ENCODE assay signal across 27 cellular contexts in the genomic region with DNA sequence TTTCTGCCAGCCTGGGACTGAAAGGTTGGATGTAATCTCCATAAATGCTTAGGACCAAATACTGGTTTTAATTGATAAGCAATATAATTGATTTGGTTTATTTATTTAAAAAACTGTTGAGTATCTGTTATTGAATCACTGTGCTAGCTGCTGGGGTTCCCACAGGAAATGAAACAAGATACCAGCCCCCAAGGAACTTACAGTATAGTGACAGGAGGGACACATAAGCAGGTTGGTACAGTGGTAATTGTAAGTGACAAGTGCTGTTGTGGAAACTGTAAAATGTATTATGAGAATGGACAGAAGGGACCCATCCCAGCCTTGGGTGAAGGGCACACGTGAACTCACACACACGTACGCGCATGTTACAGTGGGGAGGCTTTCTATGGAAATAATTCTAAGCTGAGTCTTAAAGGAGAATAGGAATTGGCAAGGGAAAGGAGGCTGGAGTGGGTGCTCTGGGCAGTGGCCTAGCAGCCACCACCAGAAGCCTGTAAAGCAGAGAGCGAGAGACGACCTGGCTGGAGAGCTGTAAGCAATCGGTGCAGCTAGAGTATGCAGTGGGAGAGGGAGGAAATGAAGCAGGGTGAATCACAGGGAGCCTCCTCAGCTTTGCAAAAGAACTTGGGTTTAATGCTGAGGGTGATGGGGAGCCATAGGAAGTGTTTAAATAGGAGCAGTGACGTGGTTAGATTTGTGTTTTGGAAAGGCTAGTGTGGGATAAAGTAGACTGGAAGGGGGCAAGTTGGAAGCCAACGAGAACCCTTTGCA. TPM values are rescaled to one million over a fixed set of nuclear protein-coding genes. Genes with fewer than 3 reads are reported as not detected.
A peak's percentile ranks its signal among the peaks of the same experiment; 100 is the strongest.
DNase-seq lines count a peak whose midpoint lies in the region; FAIRE-seq and TF ChIP-seq lines count a peak whose summit lies in the region.
"Had no signal": no experiment of that assay in that cellular context is flagged by ENCODE, and none has a peak within 500 bp of the region (broad histone marks: within the 10 kb centered on the region; RNA-seq: fewer than 3 reads in every experiment).

No MANE protein-coding gene starts in this region.

- no peak for TF ChIP-seq CTCF in brain microvascular endothelial cell (IDR thresholded peaks at IDR 0.05; ENCODE audit: low read depth, low read length, missing control alignments)
- TF ChIP-seq CTCF in RWPE1 (conservative IDR thresholded peaks at IDR 0.05; ENCODE audit: low read depth), result no peak

- FAIRE-seq in H54 (lab: Jason Lieb, UNC), result no peak
- FAIRE-seq: GM12891 had no signal

- H3K27ac ChIP-seq in brain microvascular endothelial cell (no peak overlapping the region), RWPE1 (no peak overlapping the region)
- H3K27ac ChIP-seq: HL-60 had no signal

- in situ Hi-C loops in brain microvascular endothelial cell (cut with HindIII; ENCODE audit: low pct_ligation_motif_present, low sequenced_read_pairs), result no loop called here

- POLR2A ChIA-PET in RWPE1 (lab: Yijun Ruan, JAX; ENCODE audit: low non-redundant PET), result no interaction called here

- no peaks in the 10 kb centered on the region for H3K27me3 ChIP-seq in brain microvascular endothelial cell (replicated peaks)

- DNase-seq in Daoy (ENCODE audit: low read depth) (peak; percentile 56), H54 (ENCODE audit: insufficient read length, low spot score) (peak; percentile 16), NCI-H226 (peak; percentile 78), brain microvascular endothelial cell (peak; percentile 11), GM03348 (ENCODE audit: low spot score) (no peak), NCI-H1092 treated with DMSO at 0.1 percent for 48 hours (lab: John Stamatoyannopoulos, UW) (no peak), RWPE1 (ENCODE audit: low spot score) (no peak)
- DNase-seq: 8988T; AML-193; C1 segment of cervical spinal cord; CD8-positive, alpha-beta T cell; GOT3; KBM-7; MM.1S; NCI-H1048; NCI-H1436; NCI-H187 treated with DMSO at 0.1 percent for 48 hours; NCI-H2107; NCI-H510A; NCI-H748 treated with DMSO at 0.1 percent for 48 hours; SHP77 treated with DMSO at 0.1 percent for 48 hours; SK-N-SH; T-helper 2 cell had no signal

- H3K36me3 ChIP-seq in brain microvascular endothelial cell (replicated peaks), result no peaks in the 10 kb centered on the region

- CTCF ChIA-PET in RWPE1 (lab: Yijun Ruan, JAX), result interaction anchor here (0.7 to 0.9 kb wide), 2 partner anchors 11 to 28 kb away, joined by 3 to 4 read pairs; no protein-coding TSS in a partner anchor

- TF ChIP-seq POLR2A in H54 (IDR thresholded peaks at IDR 0.05; ENCODE audit: low read depth, low read length), result no peak

- no peak overlapping the region for H3K4me3 ChIP-seq in brain microvascular endothelial cell (ENCODE audit: low read depth, low read length)

RNA-seq across cellular contexts. Expression of gene GLRA1, which starts 39.3 kb away (rescaled TPM):
- not detected in 2 replicates for total RNA-seq in Daoy (2014; rRNA removed; shearing (Covaris generic))
- total RNA-seq: CD8-positive, alpha-beta T cell; HT-29; OCI-LY7 had no signal

Comparison
In these comparisons a context has a peak if more than half of its experiments do, and no peak if none do; other contexts are left out.
1. DNase-seq: peak in Daoy (single experiment), H54 (single experiment), NCI-H226 (single experiment) and brain microvascular endothelial cell (single experiment); none in GM03348 (single experiment), NCI-H1092 treated with DMSO at 0.1 percent for 48 hours (single experiment) and RWPE1 (single experiment).